1 cellular context compared by ENCODE assay signal in genomic region chr1:25802915-25803314, GRCh38.
TF ChIP-seq lines count a peak whose summit lies in the region.

No MANE protein-coding gene starts in this region.

TF ChIP-seq in HCT116, 20 proteins besides CTCF, POLR2A, EP300 and RAD21 (continued from another document):
- TF ChIP-seq ZNF274 (IDR thresholded peaks at IDR 0.05; ENCODE audit: low read depth, low read length) = no peak
- no peak for TF ChIP-seq CEBPB (IDR thresholded peaks at IDR 0.05; ENCODE audit: low read depth)
- TF ChIP-seq FOSL1 (IDR thresholded peaks at IDR 0.05; ENCODE audit: low read depth) = no peak
- no peak for TF ChIP-seq ELF1 (IDR thresholded peaks at IDR 0.05; ENCODE audit: borderline replicate concordance, low read depth)
- no peak for TF ChIP-seq TCF7L2 (IDR thresholded peaks at IDR 0.05; ENCODE audit: borderline replicate concordance, extremely low read depth, insufficient read depth, insufficient read length)
